11 cellular contexts compared by ENCODE assay signal in genomic region chr9:81562221-81563019, GRCh38.
A peak's percentile ranks its signal among the peaks of the same experiment; 100 is the strongest.
DNase-seq lines count a peak whose midpoint lies in the region; ATAC-seq, FAIRE-seq and TF ChIP-seq lines count a peak whose summit lies in the region.
"Had no signal": no experiment of that assay in that cellular context is flagged by ENCODE, and none has a peak within 500 bp of the region (broad histone marks: within the 10 kb centered on the region; RNA-seq: fewer than 3 reads in every experiment).

No MANE protein-coding gene starts in this region.

- peak overlapping the region; percentile 52 for H3K4me2 ChIP-seq in astrocyte (ENCODE audit: low read length)

- H4K20me1 ChIP-seq in astrocyte (ENCODE audit: insufficient read depth, low read length) = no peaks in the 10 kb centered on the region

- intact Hi-C loops in left ventricle myocardium superior (cut with micrococcal nuclease) = no loop called here

- TF ChIP-seq POLR2A in H54 (IDR thresholded peaks at IDR 0.05; ENCODE audit: low read depth, low read length) = no peak

- peaks cover 62% of the 10 kb centered on the region for H3K4me1 Mint-ChIP-seq in astrocyte (ENCODE audit: low read depth, unreplicated experiment)
- H3K4me1 Mint-ChIP-seq in chondrocyte (ENCODE audit: low read depth) = peaks cover 56% of the 10 kb centered on the region
- H3K4me1 Mint-ChIP-seq in stimulated activated naive B cell treated with anti-CD40 and anti-IgM and Interleukin-4, amounts not matched to agents 10 μg/mL and 1 μg/mL and 100 μg/mL, for 72 hours = peaks cover 23 to 32% of the 10 kb centered on the region in 2 donors

- H3K36me3 ChIP-seq in astrocyte (ENCODE audit: insufficient read depth, low read length) = no peaks in the 10 kb centered on the region
- H3K36me3 ChIP-seq: upper lobe of left lung had no signal

- H3K4me3 Mint-ChIP-seq in astrocyte (ENCODE audit: unreplicated experiment) (no peak overlapping the region), chondrocyte (ENCODE audit: unreplicated experiment) (no peak overlapping the region)
- no peak overlapping the region for H3K4me3 Mint-ChIP-seq in stimulated activated naive B cell treated with anti-CD40 and anti-IgM and Interleukin-4, amounts not matched to agents 10 μg/mL and 1 μg/mL and 100 μg/mL, for 72 hours

- DNase-seq in H54 (ENCODE audit: insufficient read length, low spot score) (peak; percentile 58), astrocyte (ENCODE audit: low read depth) (peak; percentile 89), left ventricle myocardium superior (peak; percentile 48), renal cortical epithelial cell (ENCODE audit: low read depth) (peak; percentile 100), chondrocyte (ENCODE audit: low spot score) (no peak), superior temporal gyrus (ENCODE audit: extremely low spot score) (no peak)
- no peak for DNase-seq in stimulated activated naive B cell treated with anti-CD40 and anti-IgM and Interleukin-4, amounts not matched to agents 10 μg/mL and 1 μg/mL and 100 μg/mL, for 72 hours
- DNase-seq: activated CD4-positive, alpha-beta T cell treated with anti-CD3 and anti-CD28 coated beads for 48 hours; OCI-M1; upper lobe of left lung had no signal

- H3K27me3 ChIP-seq in astrocyte (ENCODE audit: insufficient read depth, low read length) = no peaks in the 10 kb centered on the region
- H3K27me3 ChIP-seq: upper lobe of left lung had no signal

- H3K4me3 ChIP-seq in astrocyte (ENCODE audit: insufficient read depth, low read depth, low read length) = no peak overlapping the region
- H3K4me3 ChIP-seq: upper lobe of left lung had no signal

- H3K36me3 Mint-ChIP-seq in astrocyte (ENCODE audit: low read depth, unreplicated experiment) (no peaks in the 10 kb centered on the region), chondrocyte (ENCODE audit: low read depth) (no peaks in the 10 kb centered on the region)
- H3K36me3 Mint-ChIP-seq in stimulated activated naive B cell treated with anti-CD40 and anti-IgM and Interleukin-4, amounts not matched to agents 10 μg/mL and 1 μg/mL and 100 μg/mL, for 72 hours = peaks cover 4 to 5% of the 10 kb centered on the region in 2 donors

- H3K27ac Mint-ChIP-seq in astrocyte (ENCODE audit: unreplicated experiment) (peak overlapping the region; percentile 79), chondrocyte (ENCODE audit: unreplicated experiment) (no peak overlapping the region)
- no peak overlapping the region for H3K27ac Mint-ChIP-seq in stimulated activated naive B cell treated with anti-CD40 and anti-IgM and Interleukin-4, amounts not matched to agents 10 μg/mL and 1 μg/mL and 100 μg/mL, for 72 hours

- H3K27ac ChIP-seq in astrocyte (ENCODE audit: low read depth, low read length) = peak overlapping the region; percentile 10
- H3K27ac ChIP-seq: upper lobe of left lung had no signal

- H2AFZ ChIP-seq in astrocyte (ENCODE audit: low read depth, low read length) = peak overlapping the region; percentile 21

- ATAC-seq in left ventricle myocardium superior = peak; percentile 45
- ATAC-seq in stimulated activated naive B cell treated with anti-CD40 and anti-IgM and Interleukin-4, amounts not matched to agents 10 μg/mL and 1 μg/mL and 100 μg/mL, for 72 hours (replicated peaks) = no peak
- no peak for ATAC-seq in HG02885 (IDR thresholded peaks at IDR 0.05; ENCODE audit: poor library complexity, unreplicated experiment)

- no peak for TF ChIP-seq CTCF in astrocyte (IDR thresholded peaks at IDR 0.05; ENCODE audit: insufficient read depth, low read depth, low read length)
- TF ChIP-seq CTCF in chondrocyte (IDR thresholded peaks at IDR 0.05) = no peak

- H3K9me3 Mint-ChIP-seq in astrocyte (ENCODE audit: unreplicated experiment) (no peaks in the 10 kb centered on the region), chondrocyte (ENCODE audit: low read depth) (no peaks in the 10 kb centered on the region)
- H3K9me3 Mint-ChIP-seq in stimulated activated naive B cell treated with anti-CD40 and anti-IgM and Interleukin-4, amounts not matched to agents 10 μg/mL and 1 μg/mL and 100 μg/mL, for 72 hours = peaks cover 6 to 11% of the 10 kb centered on the region in 2 donors

- peaks cover 46% of the 10 kb centered on the region for H3K4me1 ChIP-seq in astrocyte (ENCODE audit: insufficient read depth, low read length)

- H3K79me2 ChIP-seq in astrocyte (ENCODE audit: insufficient read depth, low read length) = no peaks in the 10 kb centered on the region

- FAIRE-seq in H54 (lab: Jason Lieb, UNC) = peak; percentile 94
- FAIRE-seq in astrocyte (lab: Jason Lieb, UNC) = no peak

- H3K9ac ChIP-seq in astrocyte (ENCODE audit: low read length) = peak overlapping the region; percentile 4

- H3K9me3 ChIP-seq in astrocyte (ENCODE audit: insufficient read depth, low read depth, low read length) = no peaks in the 10 kb centered on the region
- H3K9me3 ChIP-seq: upper lobe of left lung had no signal

- no peaks in the 10 kb centered on the region for H3K27me3 Mint-ChIP-seq in astrocyte (ENCODE audit: low read depth, unreplicated experiment)
- H3K27me3 Mint-ChIP-seq in chondrocyte (ENCODE audit: low read depth) = no peaks in the 10 kb centered on the region
- H3K27me3 Mint-ChIP-seq in stimulated activated naive B cell treated with anti-CD40 and anti-IgM and Interleukin-4, amounts not matched to agents 10 μg/mL and 1 μg/mL and 100 μg/mL, for 72 hours = peaks cover 0 to 12% of the 10 kb centered on the region in 2 donors

Comparison
In these comparisons a context has a peak if more than half of its experiments do, and no peak if none do; other contexts are left out.
1. DNase-seq: peak in H54 (single experiment), astrocyte (single experiment), left ventricle myocardium superior (single experiment) and renal cortical epithelial cell (single experiment); none in chondrocyte (single experiment), stimulated activated naive B cell treated with anti-CD40 and anti-IgM and Interleukin-4, amounts not matched to agents 10 μg/mL and 1 μg/mL and 100 μg/mL, for 72 hours (single experiment) and superior temporal gyrus (single experiment).